8 cellular contexts compared by ENCODE assay signal in genomic region chr15:78755895-78756591, GRCh38. TPM values are rescaled to one million over a fixed set of nuclear protein-coding genes. Genes with fewer than 3 reads are reported as not detected.
A peak's percentile ranks its signal among the peaks of the same experiment; 100 is the strongest.
DNase-seq lines count a peak whose midpoint lies in the region; ATAC-seq, FAIRE-seq and TF ChIP-seq lines count a peak whose summit lies in the region.
"Not testable (repeated sequence)": the region's sequence is repeated elsewhere in the genome, so short reads cannot be mapped to it uniquely, and the experiment has no call there.

No MANE protein-coding gene starts in this region.

- not testable (repeated sequence) for H3K36me3 ChIP-seq in CD8-positive, alpha-beta T cell (ENCODE audit: insufficient read depth, low read length); astrocyte (ENCODE audit: insufficient read depth, low read length)

- not testable (repeated sequence) for H3K36me3 Mint-ChIP-seq in CD8-positive, alpha-beta T cell; astrocyte (ENCODE audit: low read depth, unreplicated experiment); glutamatergic neuron (ENCODE audit: unreplicated experiment); naive thymus-derived CD8-positive, alpha-beta T cell

- H3K27ac ChIP-seq in CD8-positive, alpha-beta T cell (ENCODE audit: low read depth, low read length), result not testable (repeated sequence)
- H3K27ac ChIP-seq in astrocyte (ENCODE audit: low read depth, low read length), result peak overlapping the region; percentile 12

- H3K9ac ChIP-seq in astrocyte (ENCODE audit: low read length), result not testable (repeated sequence)

- H4K20me1 ChIP-seq in astrocyte (ENCODE audit: insufficient read depth, low read length), result not testable (repeated sequence)

- H3K4me3 Mint-ChIP-seq in CD8-positive, alpha-beta T cell; astrocyte (ENCODE audit: unreplicated experiment); glutamatergic neuron (ENCODE audit: unreplicated experiment); naive thymus-derived CD8-positive, alpha-beta T cell: not testable (repeated sequence)

- H3K4me2 ChIP-seq in astrocyte (ENCODE audit: low read length), result not testable (repeated sequence)

- H3K4me3 ChIP-seq in CD8-positive, alpha-beta T cell (ENCODE audit: low read depth, low read length); astrocyte (ENCODE audit: insufficient read depth, low read depth, low read length): not testable (repeated sequence)

- ATAC-seq in CD8-positive, alpha-beta T cell, result peak; percentile 68
- peak; percentile 56 to 76 for ATAC-seq in naive thymus-derived CD8-positive, alpha-beta T cell

- H3K27me3 ChIP-seq in CD8-positive, alpha-beta T cell (ENCODE audit: insufficient read depth, low read length); astrocyte (ENCODE audit: insufficient read depth, low read length): not testable (repeated sequence)

- H3K4me1 Mint-ChIP-seq in CD8-positive, alpha-beta T cell (ENCODE audit: low read depth), result peaks cover 12% of the 10 kb centered on the region
- H3K4me1 Mint-ChIP-seq in astrocyte (ENCODE audit: low read depth, unreplicated experiment) (peaks cover 21% of the 10 kb centered on the region), glutamatergic neuron (ENCODE audit: low read depth, unreplicated experiment) (peaks cover 37% of the 10 kb centered on the region)
- H3K4me1 Mint-ChIP-seq in naive thymus-derived CD8-positive, alpha-beta T cell, result peaks cover 4 to 25% (median 17%) of the 10 kb centered on the region in 4 donors

- CTCF ChIA-PET in CD8-positive, alpha-beta T cell (lab: Charles Lee), result interaction anchor here (1.3 to 1.7 kb wide), 2 partner anchors 52 to 55 kb away, joined by 4 read pairs; partner anchors contain the start of gene ADAMTS7

- H3K27me3 Mint-ChIP-seq in CD8-positive, alpha-beta T cell (ENCODE audit: low read depth); naive thymus-derived CD8-positive, alpha-beta T cell: not testable (repeated sequence)
- H3K27me3 Mint-ChIP-seq in astrocyte (ENCODE audit: low read depth, unreplicated experiment), result peaks cover 11% of the 10 kb centered on the region
- peaks cover 14% of the 10 kb centered on the region for H3K27me3 Mint-ChIP-seq in glutamatergic neuron (ENCODE audit: unreplicated experiment)

- H3K4me1 ChIP-seq in CD8-positive, alpha-beta T cell (ENCODE audit: insufficient read depth, low read length), result not testable (repeated sequence)
- H3K4me1 ChIP-seq in astrocyte (ENCODE audit: insufficient read depth, low read length), result peaks cover 12% of the 10 kb centered on the region

- DNase-seq in CD8-positive, alpha-beta T cell, result peak in 3 of 7 experiments; percentile 36 to 45 (median 42)
- DNase-seq in GM20000 (ENCODE audit: low spot score) (peak; percentile 57), NAMALWA (ENCODE audit: low spot score) (peak; percentile 86), T1000 (lab: John Stamatoyannopoulos, UW) (peak; percentile 71), astrocyte (ENCODE audit: low read depth) (peak; percentile 59), glutamatergic neuron (peak; percentile 67), stromal cell of bone marrow (ENCODE audit: low read depth) (peak; percentile 50)
- DNase-seq in naive thymus-derived CD8-positive, alpha-beta T cell, result peak in 7 of 10 donors; percentile 27 to 65 (median 46)

- H3K27ac Mint-ChIP-seq in CD8-positive, alpha-beta T cell; astrocyte (ENCODE audit: unreplicated experiment); glutamatergic neuron (ENCODE audit: unreplicated experiment); naive thymus-derived CD8-positive, alpha-beta T cell: not testable (repeated sequence)

- intact Hi-C loops in CD8-positive, alpha-beta T cell (cut with DNase I, micrococcal nuclease), result loop anchor here (2.0 to 10.0 kb wide), 3 partner anchors 55 to 426 kb away; partner anchors contain the start of gene ADAMTS7 (in 2 of the 2)

- POLR2A ChIA-PET in CD8-positive, alpha-beta T cell (lab: Charles Lee); naive thymus-derived CD8-positive, alpha-beta T cell (lab: Charles Lee): not testable (repeated sequence)

- H3K79me2 ChIP-seq in astrocyte (ENCODE audit: insufficient read depth, low read length), result not testable (repeated sequence)

- H3K9me3 ChIP-seq in CD8-positive, alpha-beta T cell (ENCODE audit: low read length); astrocyte (ENCODE audit: insufficient read depth, low read depth, low read length): not testable (repeated sequence)

- H2AFZ ChIP-seq in astrocyte (ENCODE audit: low read depth, low read length), result not testable (repeated sequence)

- peak; percentile 46 for TF ChIP-seq CTCF in CD8-positive, alpha-beta T cell (IDR thresholded peaks at IDR 0.05)
- peak; percentile 30 for TF ChIP-seq CTCF in GM20000 (IDR thresholded peaks at IDR 0.05; ENCODE audit: extremely low read depth, missing control alignments)
- TF ChIP-seq CTCF in astrocyte (IDR thresholded peaks at IDR 0.05; ENCODE audit: insufficient read depth, low read depth, low read length), result not testable (repeated sequence)
- TF ChIP-seq CTCF in glutamatergic neuron (IDR thresholded peaks at IDR 0.05; ENCODE audit: partially characterized antibody, unreplicated experiment), result peak; percentile 41

- FAIRE-seq in astrocyte (lab: Jason Lieb, UNC), result peak; percentile 87

- H3K9me3 Mint-ChIP-seq in CD8-positive, alpha-beta T cell; astrocyte (ENCODE audit: unreplicated experiment); glutamatergic neuron (ENCODE audit: unreplicated experiment); naive thymus-derived CD8-positive, alpha-beta T cell: not testable (repeated sequence)

RNA-seq across cellular contexts. Expression of gene ADAMTS7, which starts 55.2 kb away (rescaled TPM):
- not detected for total RNA-seq in CD8-positive, alpha-beta T cell
- total RNA-seq in astrocyte, result 21.4 and 25.5 TPM in 2 replicates
- 181 TPM for total RNA-seq in glutamatergic neuron (ENCODE audit: unreplicated experiment)
- under 1 TPM; 0.16 to 0.31 TPM for total RNA-seq in naive thymus-derived CD8-positive, alpha-beta T cell
- not detected for polyA plus RNA-seq in naive thymus-derived CD8-positive, alpha-beta T cell

Comparison
In these comparisons a context has a peak if more than half of its experiments do, and no peak if none do; other contexts are left out.
1. RNA of gene ADAMTS7, which starts 55.2 kb away (total RNA-seq): 181 TPM in glutamatergic neuron (single experiment) and 21.4 to 25.5 TPM in astrocyte; 0.16 to 0.31 TPM in naive thymus-derived CD8-positive, alpha-beta T cell and not detected in CD8-positive, alpha-beta T cell; every median in the first group is over 10 times any median in the second.